In the genomic region with DNA sequence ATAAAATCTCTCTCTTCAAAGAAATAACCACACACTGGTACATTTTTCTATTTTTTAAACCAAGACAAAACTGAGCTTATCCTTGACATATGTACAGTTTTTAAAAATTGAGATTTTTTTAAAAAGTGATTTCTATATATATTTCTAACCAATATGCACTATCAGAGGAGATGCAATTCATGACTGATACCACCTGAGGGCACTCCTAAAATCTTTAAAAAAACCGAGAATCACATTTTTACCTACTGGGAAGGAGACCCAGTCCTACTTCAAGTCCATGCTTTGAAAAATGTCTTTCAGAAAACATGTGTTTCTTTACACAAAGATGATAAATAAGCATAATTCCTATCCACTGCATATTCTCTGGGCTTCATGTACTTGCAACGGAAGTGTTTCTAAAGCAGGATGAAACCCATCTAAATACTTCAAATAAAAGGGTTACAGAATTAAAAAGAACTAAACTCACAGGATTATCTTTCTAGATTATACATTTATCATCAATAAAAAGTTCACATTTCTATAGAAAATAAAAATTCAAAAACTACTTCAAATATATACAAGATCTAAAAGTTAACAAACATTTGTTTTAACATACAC, we compare ENCODE assay signal across 8 cellular contexts.
DNase-seq lines count a peak whose midpoint lies in the region; ATAC-seq and TF ChIP-seq lines count a peak whose summit lies in the region.

No MANE protein-coding gene starts in this region.

- H3K4me1 Mint-ChIP-seq in effector memory CD8-positive, alpha-beta T cell (ENCODE audit: low read depth in 2 of 2): no peaks in the 10 kb centered on the region
- H3K4me1 Mint-ChIP-seq in nephron progenitor cell: peaks cover 7% of the 10 kb centered on the region

- no peaks in the 10 kb centered on the region for H3K9me3 Mint-ChIP-seq in effector memory CD8-positive, alpha-beta T cell
- H3K9me3 Mint-ChIP-seq in nephron progenitor cell: peaks cover 37% of the 10 kb centered on the region

- no peaks in the 10 kb centered on the region for H3K36me3 Mint-ChIP-seq in effector memory CD8-positive, alpha-beta T cell (ENCODE audit: insufficient read depth)
- peaks cover 93% of the 10 kb centered on the region for H3K36me3 Mint-ChIP-seq in nephron progenitor cell (ENCODE audit: low read depth)

- TF ChIP-seq CTCF in nephron progenitor cell (IDR thresholded peaks at IDR 0.05): peak; percentile 51

- H3K4me3 Mint-ChIP-seq in effector memory CD8-positive, alpha-beta T cell: no peak overlapping the region
- H3K4me3 Mint-ChIP-seq in nephron progenitor cell: no peak overlapping the region

- peak; percentile 39 for ATAC-seq in effector memory CD8-positive, alpha-beta T cell (replicated peaks)
- ATAC-seq in GM18909 (IDR thresholded peaks at IDR 0.05; ENCODE audit: poor library complexity, unreplicated experiment): no peak
- ATAC-seq in HG02870 (IDR thresholded peaks at IDR 0.05; ENCODE audit: unreplicated experiment): no peak
- no peak for ATAC-seq in HG02840 (IDR thresholded peaks at IDR 0.05; ENCODE audit: low FRiP score, unreplicated experiment)

- H3K27me3 Mint-ChIP-seq in effector memory CD8-positive, alpha-beta T cell: peaks cover 12 to 16% of the 10 kb centered on the region in 2 donors
- peaks cover 2% of the 10 kb centered on the region for H3K27me3 Mint-ChIP-seq in nephron progenitor cell (ENCODE audit: low read depth, poor library complexity)

- DNase-seq in NCI-H2081 (lab: John Stamatoyannopoulos, UW): peak; percentile 18 to 30
- DNase-seq in NCI-H2081 treated with DMSO at 0.1 percent for 48 hours (lab: John Stamatoyannopoulos, UW): no peak
- DNase-seq in NCI-H2227 treated with DMSO at 0.1 percent for 48 hours (lab: John Stamatoyannopoulos, UW): peak; percentile 18
- DNase-seq in effector memory CD8-positive, alpha-beta T cell: no peak
- DNase-seq in nephron progenitor cell: no peak

- no peak overlapping the region for H3K27ac Mint-ChIP-seq in effector memory CD8-positive, alpha-beta T cell
- no peak overlapping the region for H3K27ac Mint-ChIP-seq in nephron progenitor cell

Comparison
In these comparisons a context has a peak if more than half of its experiments do, and no peak if none do; other contexts are left out.
1. DNase-seq: peak in NCI-H2081 (2 of 2) and NCI-H2227 treated with DMSO at 0.1 percent for 48 hours (single experiment); none in NCI-H2081 treated with DMSO at 0.1 percent for 48 hours (single experiment), effector memory CD8-positive, alpha-beta T cell (0 of 3) and nephron progenitor cell (single experiment).